In genomic region chrX:108443065-108443464, GRCh38 we compare ENCODE assay signal across 19 cellular contexts. TPM values are rescaled to one million over a fixed set of nuclear protein-coding genes. Genes with fewer than 3 reads are reported as not detected.
A peak's percentile ranks its signal among the peaks of the same experiment; 100 is the strongest.
DNase-seq lines count a peak whose midpoint lies in the region; ATAC-seq and TF ChIP-seq lines count a peak whose summit lies in the region.
"Had no signal": no experiment of that assay in that cellular context is flagged by ENCODE, and none has a peak within 500 bp of the region (broad histone marks: within the 10 kb centered on the region; RNA-seq: fewer than 3 reads in every experiment).

No MANE protein-coding gene starts in this region.

- H3K27ac Mint-ChIP-seq in endodermal cell: no peak overlapping the region
- no peak overlapping the region for H3K27ac Mint-ChIP-seq in neural crest cell (ENCODE audit: unreplicated experiment)
- H3K27ac Mint-ChIP-seq: activated T-helper 1 cell treated with anti-CD3 and anti-CD28 coated beads, Interleukin-12 subunit alpha, Interleukin-12 subunit beta, Interleukin-2, Interleukin-4 antibody, amounts not matched to agents 30 ng/mL and 10 ng/mL and 1 ng/mL, durations not matched to agents 14 hours and 24 hours and 36 hours had no signal

- H3K27me3 ChIP-seq in endodermal cell (ENCODE audit: control insufficient read depth, insufficient read depth, low read length, poor library complexity, severe bottlenecking) (no peaks in the 10 kb centered on the region), Peyer's patch (no peaks in the 10 kb centered on the region)

- peaks cover 23% of the 10 kb centered on the region for H3K4me1 Mint-ChIP-seq in endodermal cell
- peaks cover 44% of the 10 kb centered on the region for H3K4me1 Mint-ChIP-seq in neural crest cell

- peak; percentile 21 for DNase-seq in COR-L47 (lab: John Stamatoyannopoulos, UW)
- peak; percentile 41 for DNase-seq in NCI-H146 (lab: John Stamatoyannopoulos, UW)
- DNase-seq in endodermal cell: no peak
- no peak for DNase-seq in neural crest cell (ENCODE audit: low read depth, low spot score)
- DNase-seq in Peyer's patch: no peak
- DNase-seq in amniotic stem cell (lab: John Stamatoyannopoulos, UW): no peak
- DNase-seq: adrenal gland; AML-193; colonic mucosa; heart left ventricle; NCI-H1105 treated with DMSO at 0.1 percent for 48 hours; NCI-H510A; posterior cingulate gyrus; stimulated activated naive CD4-positive, alpha-beta T cell had no signal

- no peak for ATAC-seq in HG02610 (IDR thresholded peaks at IDR 0.05; ENCODE audit: unreplicated experiment)
- no peak for ATAC-seq in GM18519 (IDR thresholded peaks at IDR 0.05; ENCODE audit: low FRiP score, unreplicated experiment)
- ATAC-seq: heart left ventricle, Panc1 had no signal

- H3K4me3 ChIP-seq in endodermal cell (ENCODE audit: low read length): peak overlapping the region; percentile 94
- H3K4me3 ChIP-seq in Peyer's patch: no peak overlapping the region
- H3K4me3 ChIP-seq: adrenal gland, colonic mucosa had no signal

- no peak for TF ChIP-seq POLR2A in Peyer's patch (IDR thresholded peaks at IDR 0.05)

- peaks cover 12% of the 10 kb centered on the region for H3K36me3 ChIP-seq in endodermal cell (ENCODE audit: control insufficient read depth, insufficient read depth, low read length)
- H3K36me3 ChIP-seq in Peyer's patch: no peaks in the 10 kb centered on the region
- H3K36me3 ChIP-seq: adrenal gland, colonic mucosa, heart left ventricle had no signal

- no peak overlapping the region for H3K27ac ChIP-seq in endodermal cell (ENCODE audit: low read depth, low read length)
- no peak overlapping the region for H3K27ac ChIP-seq in Peyer's patch
- H3K27ac ChIP-seq: adrenal gland, colonic mucosa, KMS-11 had no signal

- no peak overlapping the region for H3K9ac ChIP-seq in endodermal cell (ENCODE audit: extremely low read depth, low read length, poor library complexity, severe bottlenecking)
- H3K9ac ChIP-seq: KMS-11 had no signal

- H3K9me3 Mint-ChIP-seq in endodermal cell (peaks cover 20% of the 10 kb centered on the region), neural crest cell (peaks cover 2% of the 10 kb centered on the region)
- H3K9me3 Mint-ChIP-seq: activated T-helper 1 cell treated with anti-CD3 and anti-CD28 coated beads, Interleukin-12 subunit alpha, Interleukin-12 subunit beta, Interleukin-2, Interleukin-4 antibody, amounts not matched to agents 30 ng/mL and 10 ng/mL and 1 ng/mL, durations not matched to agents 14 hours and 24 hours and 36 hours had no signal

- no peaks in the 10 kb centered on the region for H3K4me1 ChIP-seq in endodermal cell (ENCODE audit: control insufficient read depth, insufficient read depth, low read length)
- no peaks in the 10 kb centered on the region for H3K4me1 ChIP-seq in Peyer's patch
- H3K4me1 ChIP-seq: adrenal gland, colonic mucosa, heart left ventricle had no signal

- H3K36me3 Mint-ChIP-seq in endodermal cell (ENCODE audit: low read depth): peaks cover 37% of the 10 kb centered on the region
- peaks cover 20% of the 10 kb centered on the region for H3K36me3 Mint-ChIP-seq in neural crest cell (ENCODE audit: low read depth)

- H3K27me3 Mint-ChIP-seq in endodermal cell (ENCODE audit: insufficient read depth) (no peaks in the 10 kb centered on the region), neural crest cell (ENCODE audit: low read depth) (no peaks in the 10 kb centered on the region)

- peaks cover 9% of the 10 kb centered on the region for H3K9me3 ChIP-seq in endodermal cell (ENCODE audit: control insufficient read depth, low read length)
- no peaks in the 10 kb centered on the region for H3K9me3 ChIP-seq in Peyer's patch
- H3K9me3 ChIP-seq: adrenal gland, colonic mucosa, heart left ventricle had no signal

- TF ChIP-seq CTCF in endodermal cell (conservative IDR thresholded peaks at IDR 0.05) (no peak), neural crest cell (conservative IDR thresholded peaks at IDR 0.05) (no peak), Peyer's patch (IDR thresholded peaks at IDR 0.05) (no peak)

- H3K4me3 Mint-ChIP-seq in endodermal cell (peak overlapping the region; percentile 93), neural crest cell (peak overlapping the region; percentile 62)
- H3K4me3 Mint-ChIP-seq: activated T-helper 1 cell treated with anti-CD3 and anti-CD28 coated beads, Interleukin-12 subunit alpha, Interleukin-12 subunit beta, Interleukin-2, Interleukin-4 antibody, amounts not matched to agents 30 ng/mL and 10 ng/mL and 1 ng/mL, durations not matched to agents 14 hours and 24 hours and 36 hours had no signal

- WGBS in endodermal cell (ENCODE audit: insufficient coverage in 1 of 2, insufficient read length in 1 of 2), 2 experiments: no CpG with 5 or more reads among the region's 1 CpG

RNA-seq across cellular contexts. Expression of gene COL4A5, which starts 3.4 kb away (rescaled TPM):
- 100 to 1,000 TPM; 212 to 365 TPM for total RNA-seq in endodermal cell
- 58.2 TPM for polyA plus RNA-seq in endodermal cell (2013, experiment 1 of 2)
- polyA plus RNA-seq in endodermal cell (2013, experiment 2 of 2): 60.1 TPM
- total RNA-seq in neural crest cell: 96.9 and 111 TPM in 2 replicates
- 10 to 100 TPM in 1 of 4 donors, 1 to 10 TPM in 3; 1.2 to 18.2 (median 8.1) TPM for total RNA-seq in Peyer's patch
- total RNA-seq: activated T-helper 1 cell treated with anti-CD3 and anti-CD28 coated beads, Interleukin-12 subunit alpha, Interleukin-12 subunit beta, Interleukin-2, Interleukin-4 antibody, amounts not matched to agents 30 ng/mL and 10 ng/mL and 1 ng/mL, durations not matched to agents 14 hours and 24 hours and 36 hours had no signal

RNA-seq across cellular contexts. Expression of gene COL4A6, which starts 4.8 kb away (rescaled TPM):
- total RNA-seq in endodermal cell: 100 to 1,000 TPM; 205 to 338 TPM
- 32.1 TPM for polyA plus RNA-seq in endodermal cell (2013, experiment 1 of 2)
- polyA plus RNA-seq in endodermal cell (2013, experiment 2 of 2): 35.7 TPM
- total RNA-seq in neural crest cell: 21.5 and 22.6 TPM in 2 replicates
- total RNA-seq in Peyer's patch: 1 to 10 TPM in 1 of 4 donors, under 1 TPM in 3; 0.18 to 2.4 (median 0.89) TPM
- total RNA-seq: activated T-helper 1 cell treated with anti-CD3 and anti-CD28 coated beads, Interleukin-12 subunit alpha, Interleukin-12 subunit beta, Interleukin-2, Interleukin-4 antibody, amounts not matched to agents 30 ng/mL and 10 ng/mL and 1 ng/mL, durations not matched to agents 14 hours and 24 hours and 36 hours had no signal

Comparison
In these comparisons a context has a peak if more than half of its experiments do, and no peak if none do; other contexts are left out.
1. DNase-seq: peak in COR-L47 (single experiment) and NCI-H146 (single experiment); none in endodermal cell (single experiment), neural crest cell (single experiment), Peyer's patch (0 of 3) and amniotic stem cell (single experiment).